ENCODE assay signal across 26 cellular contexts in the genomic region with DNA sequence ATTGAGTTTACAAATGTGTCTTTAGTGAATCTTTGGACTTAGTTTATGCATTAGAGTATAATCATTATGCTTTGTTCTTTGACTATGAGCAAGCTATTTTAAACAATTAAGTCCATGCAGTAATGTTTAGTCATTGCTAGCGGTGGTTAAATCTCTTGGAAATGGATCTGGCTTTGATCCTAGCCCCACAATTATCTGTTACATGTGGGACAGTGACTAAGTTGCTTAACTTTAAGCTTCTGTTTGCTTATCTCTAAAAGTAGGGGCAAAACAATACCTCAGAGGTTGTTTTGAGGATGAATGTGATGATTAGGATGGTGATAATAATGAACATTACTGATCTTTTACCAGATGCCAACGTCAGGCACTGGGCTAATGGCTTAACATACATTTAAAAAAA.
DNase-seq lines count a peak whose midpoint lies in the region; ATAC-seq, FAIRE-seq and TF ChIP-seq lines count a peak whose summit lies in the region.
"Had no signal": no experiment of that assay in that cellular context is flagged by ENCODE, and none has a peak within 500 bp of the region (broad histone marks: within the 10 kb centered on the region; RNA-seq: fewer than 3 reads in every experiment).

No MANE protein-coding gene starts in this region.

- H3K9me3 ChIP-seq in mesenchymal stem cell (ENCODE audit: control insufficient read depth, low read length), result no peaks in the 10 kb centered on the region
- H3K9me3 ChIP-seq: colonic mucosa, gastrocnemius medialis, upper lobe of left lung had no signal

- no peak overlapping the region for H3K4ac ChIP-seq in mesenchymal stem cell (ENCODE audit: low read depth in 1 of 2, low read length in 2 of 2)

- H4K91ac ChIP-seq in mesenchymal stem cell (ENCODE audit: low read length), result no peak overlapping the region

- 18% methylated on average over 1 of the region's 2 CpGs for WGBS in mesenchymal stem cell

- H3K79me1 ChIP-seq in mesenchymal stem cell (replicated peaks; ENCODE audit: low read length, poor library complexity, severe bottlenecking), result no peaks in the 10 kb centered on the region

- H3K4me3 ChIP-seq in bronchial epithelial cell (ENCODE audit: low read depth, low read length) (no peak overlapping the region), mesenchymal stem cell (ENCODE audit: insufficient read depth in 1 of 2, low read depth in 1 of 2, low read length in 2 of 2) (no peak overlapping the region)
- H3K4me3 ChIP-seq: colonic mucosa, gastrocnemius medialis, GM23338, upper lobe of left lung had no signal

- H2AFZ ChIP-seq in mesenchymal stem cell (ENCODE audit: low read depth, low read length), result no peak overlapping the region
- H2AFZ ChIP-seq: parathyroid adenoma had no signal

- H2BK120ac ChIP-seq in mesenchymal stem cell (ENCODE audit: low read depth, low read length), result no peak overlapping the region

- no peak for TF ChIP-seq CTCF in bronchial epithelial cell (IDR thresholded peaks at IDR 0.05; ENCODE audit: insufficient read depth, low read length, severe bottlenecking)

- no peak for FAIRE-seq in bronchial epithelial cell (lab: Jason Lieb, UNC)
- FAIRE-seq: GM18507 had no signal

- no peak overlapping the region for H3K18ac ChIP-seq in mesenchymal stem cell (ENCODE audit: low read depth in 1 of 2, low read length in 2 of 2)

- no peak overlapping the region for H3K27ac ChIP-seq in mesenchymal stem cell (ENCODE audit: low read length, poor library complexity, severe bottlenecking)
- H3K27ac ChIP-seq: colonic mucosa, gastrocnemius medialis, parathyroid adenoma, upper lobe of left lung, VCaP had no signal

- no peaks in the 10 kb centered on the region for H3K4me1 ChIP-seq in mesenchymal stem cell (ENCODE audit: control insufficient read depth, insufficient read depth, low read depth, low read length)
- H3K4me1 ChIP-seq: colonic mucosa, gastrocnemius medialis, parathyroid adenoma, upper lobe of left lung had no signal

- H3K27me3 ChIP-seq in bronchial epithelial cell (ENCODE audit: control insufficient read depth, insufficient read depth, low read length) (no peaks in the 10 kb centered on the region), mesenchymal stem cell (ENCODE audit: control insufficient read depth in 1 of 2, insufficient read depth in 1 of 2, low read length in 2 of 2) (no peaks in the 10 kb centered on the region)
- H3K27me3 ChIP-seq: colonic mucosa, gastrocnemius medialis, upper lobe of left lung had no signal

- intact Hi-C loops in Right ventricle myocardium inferior (cut with DNase I), result no loop called here

- no peak overlapping the region for H2BK5ac ChIP-seq in mesenchymal stem cell (ENCODE audit: low read depth, low read length, poor library complexity, severe bottlenecking)

- no peak overlapping the region for H4K8ac ChIP-seq in mesenchymal stem cell (ENCODE audit: low read length)

- H3K36me3 ChIP-seq in bronchial epithelial cell (ENCODE audit: control insufficient read depth, insufficient read depth, low read length) (no peaks in the 10 kb centered on the region), mesenchymal stem cell (ENCODE audit: control insufficient read depth in 1 of 2, insufficient read depth in 2 of 2, low read depth in 1 of 2, low read length in 2 of 2) (no peaks in the 10 kb centered on the region)
- H3K36me3 ChIP-seq: colonic mucosa, gastrocnemius medialis, upper lobe of left lung had no signal

- H2BK15ac ChIP-seq in mesenchymal stem cell (ENCODE audit: low read depth, poor library complexity, severe bottlenecking), result no peak overlapping the region

- H2AK5ac ChIP-seq in mesenchymal stem cell (ENCODE audit: low read length, severe bottlenecking), result no peak overlapping the region

- DNase-seq in GM04503 (ENCODE audit: low read depth), result peak; percentile 3
- DNase-seq in NCI-H774 (lab: John Stamatoyannopoulos, UW), result peak; percentile 49
- DNase-seq in bronchial epithelial cell (ENCODE audit: low read depth), result peak; percentile 22
- DNase-seq in mesenchymal stem cell, result peak; percentile 44
- no peak for DNase-seq in NCI-H526 (lab: John Stamatoyannopoulos, UW)
- DNase-seq in Right ventricle myocardium inferior (ENCODE audit: missing footprints), result no peak
- DNase-seq: activated CD4-positive, alpha-beta T cell treated with anti-CD3 and anti-CD28 coated beads, Interleukin-2, amount 50 U/mL, for 48 hours; activated naive CD4-positive, alpha-beta T cell treated with Interleukin-2 at 50 U/mL for 16 hours; activated T-cell treated with anti-CD3 and anti-CD28 coated beads for 4 hours; AML-193; colonic mucosa; COR-L47; gastrocnemius medialis; NCI-H1417 treated with DMSO at 0.1 percent for 48 hours; Right ventricle myocardium superior; stimulated activated CD4-positive, alpha-beta T cell treated with anti-CD3 and anti-CD28 coated beads, Interleukin-1b, Interleukin-23, amount 100 ng/mL, for 48 hours; stimulated activated naive CD8-positive, alpha-beta T cell treated with anti-CD3 and anti-CD28 coated beads, Interleukin-15, Interleukin-2, amounts not matched to agents 100 U/mL and 50 U/mL, for 24 hours; T-helper 1 cell; upper lobe of left lung had no signal

- ATAC-seq in HG03571 (IDR thresholded peaks at IDR 0.05; ENCODE audit: unreplicated experiment) (no peak), Right ventricle myocardium inferior (no peak), HG03342 (IDR thresholded peaks at IDR 0.05; ENCODE audit: unreplicated experiment) (no peak)
- ATAC-seq: gastrocnemius medialis; GM23338; natural killer cell treated with Interleukin-12 subunit alpha and Interleukin-12 subunit beta and Interleukin-15 and Interleukin-18, amount 100 ng/mL, for 72 hours; stimulated activated naive CD8-positive, alpha-beta T cell treated with anti-CD3 and anti-CD28 coated beads, Interleukin-15, Interleukin-2, amounts not matched to agents 100 U/mL and 50 U/mL, for 24 hours had no signal

- H3K23ac ChIP-seq in mesenchymal stem cell (ENCODE audit: low read length in 2 of 2), result no peak overlapping the region

- no peak overlapping the region for H3K4me2 ChIP-seq in mesenchymal stem cell (ENCODE audit: low read length, poor library complexity, severe bottlenecking)
- H3K4me2 ChIP-seq: GM23338 had no signal

- no peak overlapping the region for H3K9ac ChIP-seq in mesenchymal stem cell (ENCODE audit: low read length)
- H3K9ac ChIP-seq: parathyroid adenoma had no signal

- no peak overlapping the region for H3K14ac ChIP-seq in mesenchymal stem cell (ENCODE audit: low read length in 2 of 2)

- H2BK12ac ChIP-seq in mesenchymal stem cell (ENCODE audit: low read length in 2 of 2), result no peak overlapping the region

Comparison
In these comparisons a context has a peak if more than half of its experiments do, and no peak if none do; other contexts are left out.
1. DNase-seq: peak in GM04503 (single experiment), NCI-H774 (single experiment), bronchial epithelial cell (single experiment) and mesenchymal stem cell (single experiment); none in NCI-H526 (0 of 2) and Right ventricle myocardium inferior (single experiment).